In the genomic region with DNA sequence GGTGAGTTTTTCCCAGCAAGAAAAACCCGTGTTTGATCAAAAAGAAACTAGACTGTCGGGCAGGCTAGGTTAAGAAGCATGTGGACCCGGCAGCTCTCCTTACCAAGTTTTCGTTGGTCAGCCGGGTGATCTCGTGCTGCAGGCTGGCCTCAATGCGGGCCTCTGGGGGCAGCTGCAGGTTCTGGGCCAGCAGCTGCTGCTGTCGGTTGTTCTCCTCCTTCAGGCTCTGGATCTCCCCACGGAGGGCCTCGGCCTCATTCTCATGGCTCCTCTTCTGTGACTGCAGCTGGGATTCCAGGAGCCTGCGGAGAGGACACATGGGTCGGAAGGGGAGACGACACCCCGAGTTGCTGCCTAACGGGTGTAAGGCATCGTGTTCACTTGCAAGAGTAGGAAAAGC, we compare ENCODE assay signal across 28 cellular contexts. TPM values are rescaled to one million over a fixed set of nuclear protein-coding genes. Genes with fewer than 3 reads are reported as not detected.
A peak's percentile ranks its signal among the peaks of the same experiment; 100 is the strongest.
DNase-seq lines count a peak whose midpoint lies in the region; ATAC-seq and TF ChIP-seq lines count a peak whose summit lies in the region.
"Had no signal": no experiment of that assay in that cellular context is flagged by ENCODE, and none has a peak within 500 bp of the region (broad histone marks: within the 10 kb centered on the region; RNA-seq: fewer than 3 reads in every experiment).

No MANE protein-coding gene starts in this region.

- H3K27me3 ChIP-seq in CD8-positive, alpha-beta T cell (ENCODE audit: insufficient read depth, low read length): no peaks in the 10 kb centered on the region
- H3K27me3 ChIP-seq in SJCRH30 (no peaks in the 10 kb centered on the region), psoas muscle (ENCODE audit: insufficient read depth in 3 of 3, low read length in 2 of 3) (no peaks in the 10 kb centered on the region)
- no peaks in the 10 kb centered on the region for H3K27me3 ChIP-seq in CD8-positive, alpha-beta memory T cell (ENCODE audit: insufficient read depth, low read length, poor library complexity, severe bottlenecking)
- H3K27me3 ChIP-seq: colonic mucosa, upper lobe of left lung had no signal

- H3K4me1 Mint-ChIP-seq in CD8-positive, alpha-beta T cell (ENCODE audit: low read depth): no peaks in the 10 kb centered on the region
- no peaks in the 10 kb centered on the region for H3K4me1 Mint-ChIP-seq in effector memory CD8-positive, alpha-beta T cell (ENCODE audit: low read depth in 2 of 2)
- no peaks in the 10 kb centered on the region for H3K4me1 Mint-ChIP-seq in CD8-positive, alpha-beta memory T cell
- peaks cover 23% of the 10 kb centered on the region for H3K4me1 Mint-ChIP-seq in activated CD4-positive, alpha-beta memory T cell treated with anti-CD3 and anti-CD28 coated beads, Interleukin-2, amount 10 ng/mL, durations not matched to agents 7 days and 5 days
- H3K4me1 Mint-ChIP-seq: activated naive CD4-positive, alpha-beta T cell treated with anti-CD3 and anti-CD28 coated beads, Interleukin-2, amount 50 U/mL, for 24 hours had no signal

- peaks cover 32% of the 10 kb centered on the region for H3K36me3 Mint-ChIP-seq in CD8-positive, alpha-beta T cell
- peaks cover 33% of the 10 kb centered on the region for H3K36me3 Mint-ChIP-seq in effector memory CD8-positive, alpha-beta T cell (ENCODE audit: insufficient read depth)
- H3K36me3 Mint-ChIP-seq in CD8-positive, alpha-beta memory T cell: peaks cover 0 to 64% (median 10%) of the 10 kb centered on the region in 3 donors
- peaks cover 34% of the 10 kb centered on the region for H3K36me3 Mint-ChIP-seq in activated CD4-positive, alpha-beta memory T cell treated with anti-CD3 and anti-CD28 coated beads, Interleukin-2, amount 10 ng/mL, durations not matched to agents 7 days and 5 days (ENCODE audit: low read depth)
- H3K36me3 Mint-ChIP-seq: activated naive CD4-positive, alpha-beta T cell treated with anti-CD3 and anti-CD28 coated beads, Interleukin-2, amount 50 U/mL, for 24 hours had no signal

- POLR2A ChIA-PET in CD8-positive, alpha-beta T cell (lab: Charles Lee): interaction anchor here (1.1 kb wide), 1 partner anchor 13 kb away, joined by 5 read pairs; no protein-coding TSS in a partner anchor
- POLR2A ChIA-PET in CD8-positive, alpha-beta memory T cell (lab: Charles Lee): no interaction called here
- POLR2A ChIA-PET in activated CD4-positive, alpha-beta memory T cell treated with anti-CD3 and anti-CD28 coated beads, Interleukin-2, amount 10 ng/mL, durations not matched to agents 7 days and 5 days (lab: Charles Lee): no interaction called here

- H3K9me3 Mint-ChIP-seq in CD8-positive, alpha-beta T cell: no peaks in the 10 kb centered on the region
- H3K9me3 Mint-ChIP-seq in effector memory CD8-positive, alpha-beta T cell: no peaks in the 10 kb centered on the region
- no peaks in the 10 kb centered on the region for H3K9me3 Mint-ChIP-seq in CD8-positive, alpha-beta memory T cell
- H3K9me3 Mint-ChIP-seq in activated CD4-positive, alpha-beta memory T cell treated with anti-CD3 and anti-CD28 coated beads, Interleukin-2, amount 10 ng/mL, durations not matched to agents 7 days and 5 days: no peaks in the 10 kb centered on the region
- H3K9me3 Mint-ChIP-seq: activated CD4-positive, alpha-beta T cell treated with anti-CD3 and anti-CD28 coated beads, Interleukin-2, amount 10 ng/mL, durations not matched to agents 24 days and 14 days; activated naive CD4-positive, alpha-beta T cell treated with anti-CD3 and anti-CD28 coated beads, Interleukin-2, amount 50 U/mL, for 24 hours; endodermal cell had no signal

- no peak overlapping the region for H3K4me3 Mint-ChIP-seq in CD8-positive, alpha-beta T cell
- H3K4me3 Mint-ChIP-seq in effector memory CD8-positive, alpha-beta T cell: no peak overlapping the region
- no peak overlapping the region for H3K4me3 Mint-ChIP-seq in CD8-positive, alpha-beta memory T cell
- H3K4me3 Mint-ChIP-seq in activated CD4-positive, alpha-beta memory T cell treated with anti-CD3 and anti-CD28 coated beads, Interleukin-2, amount 10 ng/mL, durations not matched to agents 7 days and 5 days: no peak overlapping the region
- H3K4me3 Mint-ChIP-seq: activated CD4-positive, alpha-beta T cell treated with anti-CD3 and anti-CD28 coated beads, Interleukin-2, amount 10 ng/mL, durations not matched to agents 24 days and 14 days; activated CD8-positive, alpha-beta memory T cell treated with anti-CD3 and anti-CD28 coated beads, Interleukin-2, amount 10 ng/mL, durations not matched to agents 7 days and 5 days; activated naive CD4-positive, alpha-beta T cell treated with anti-CD3 and anti-CD28 coated beads, Interleukin-2, amount 50 U/mL, for 24 hours; endodermal cell had no signal

- DNase-seq in CD8-positive, alpha-beta T cell: no peak
- peak; percentile 94 to 97 for DNase-seq in SJCRH30
- no peak for DNase-seq in effector memory CD8-positive, alpha-beta T cell
- peak; percentile 17 to 64 for DNase-seq in psoas muscle
- no peak for DNase-seq in CD8-positive, alpha-beta memory T cell
- no peak for DNase-seq in activated CD4-positive, alpha-beta memory T cell treated with anti-CD3 and anti-CD28 coated beads, Interleukin-2, amount 10 ng/mL, durations not matched to agents 7 days and 5 days
- DNase-seq in HPDE6-E6E7 (ENCODE audit: extremely low spot score): no peak
- DNase-seq in activated CD4-positive, alpha-beta T cell treated with anti-CD3 and anti-CD28 coated beads for 4 hours: no peak
- DNase-seq: activated CD4-positive, alpha-beta T cell treated with anti-CD3 and anti-CD28 coated beads, Interleukin-2, amount 10 ng/mL, durations not matched to agents 24 days and 14 days; activated CD8-positive, alpha-beta memory T cell treated with anti-CD3 and anti-CD28 coated beads, Interleukin-2, amount 10 ng/mL, durations not matched to agents 7 days and 5 days; amygdala; colonic mucosa; COR-L47; DND-41; endodermal cell; foreskin fibroblast; NCI-H1092; NCI-H1694 treated with DMSO at 0.1 percent for 48 hours; NCI-H2171; NCI-H510A; NK-92 treated with Interleukin-12 subunit alpha and Interleukin-12 subunit beta, amount 100 ng/mL, for 24 hours; PC-3; stimulated activated CD4-positive, alpha-beta T cell treated with anti-CD3 and anti-CD28 coated beads, Interleukin-1b, Interleukin-23, amount 100 ng/mL, for 48 hours; stimulated activated CD8-positive, alpha-beta memory T cell treated with anti-CD3 and anti-CD28 coated beads, Interleukin-4, amount 100 ng/mL, for 48 hours had no signal

- no peaks in the 10 kb centered on the region for H3K27me3 Mint-ChIP-seq in CD8-positive, alpha-beta T cell (ENCODE audit: low read depth)
- H3K27me3 Mint-ChIP-seq in effector memory CD8-positive, alpha-beta T cell: no peaks in the 10 kb centered on the region
- no peaks in the 10 kb centered on the region for H3K27me3 Mint-ChIP-seq in CD8-positive, alpha-beta memory T cell
- H3K27me3 Mint-ChIP-seq in activated CD4-positive, alpha-beta memory T cell treated with anti-CD3 and anti-CD28 coated beads, Interleukin-2, amount 10 ng/mL, durations not matched to agents 7 days and 5 days: no peaks in the 10 kb centered on the region
- H3K27me3 Mint-ChIP-seq: activated CD4-positive, alpha-beta T cell treated with anti-CD3 and anti-CD28 coated beads, Interleukin-2, amount 10 ng/mL, durations not matched to agents 24 days and 14 days; activated CD8-positive, alpha-beta memory T cell treated with anti-CD3 and anti-CD28 coated beads, Interleukin-2, amount 10 ng/mL, durations not matched to agents 7 days and 5 days; activated naive CD4-positive, alpha-beta T cell treated with anti-CD3 and anti-CD28 coated beads, Interleukin-2, amount 50 U/mL, for 24 hours had no signal

- no peak overlapping the region for H3K27ac ChIP-seq in CD8-positive, alpha-beta T cell (ENCODE audit: low read depth, low read length)
- peak overlapping the region; percentile 75 for H3K27ac ChIP-seq in SJCRH30
- peak overlapping the region; percentile 56 for H3K27ac ChIP-seq in psoas muscle
- H3K27ac ChIP-seq in CD8-positive, alpha-beta memory T cell (ENCODE audit: low read depth, low read length): no peak overlapping the region
- H3K27ac ChIP-seq: colonic mucosa, upper lobe of left lung had no signal

- no peaks in the 10 kb centered on the region for H3K9me3 ChIP-seq in CD8-positive, alpha-beta T cell (ENCODE audit: low read length)
- H3K9me3 ChIP-seq in SJCRH30 (replicated peaks): no peaks in the 10 kb centered on the region
- H3K9me3 ChIP-seq in psoas muscle: no peaks in the 10 kb centered on the region
- H3K9me3 ChIP-seq in CD8-positive, alpha-beta memory T cell (ENCODE audit: low read length): no peaks in the 10 kb centered on the region
- H3K9me3 ChIP-seq: colonic mucosa, upper lobe of left lung had no signal

- H3K36me3 ChIP-seq in CD8-positive, alpha-beta T cell (ENCODE audit: insufficient read depth, low read length): peaks cover 7% of the 10 kb centered on the region
- H3K36me3 ChIP-seq in SJCRH30 (no peaks in the 10 kb centered on the region), psoas muscle (ENCODE audit: insufficient read depth in 1 of 2, low read depth in 1 of 2) (peaks cover 0 to 27% of the 10 kb centered on the region in 2 donors)
- peaks cover 5% of the 10 kb centered on the region for H3K36me3 ChIP-seq in CD8-positive, alpha-beta memory T cell (ENCODE audit: insufficient read depth, low read length)
- H3K36me3 ChIP-seq: colonic mucosa had no signal

- CTCF ChIA-PET in CD8-positive, alpha-beta T cell (lab: Charles Lee): no interaction called here
- CTCF ChIA-PET in CD8-positive, alpha-beta memory T cell (lab: Charles Lee): no interaction called here
- CTCF ChIA-PET in activated CD4-positive, alpha-beta memory T cell treated with anti-CD3 and anti-CD28 coated beads, Interleukin-2, amount 10 ng/mL, durations not matched to agents 7 days and 5 days (lab: Charles Lee): no interaction called here

- 40 to 60% (median 42%) methylated on average over 16 of the region's 16 CpGs for WGBS in psoas muscle, 3 donors

- intact Hi-C loops in CD8-positive, alpha-beta T cell (cut with DNase I, micrococcal nuclease): no loop called here
- intact Hi-C loops in psoas muscle (cut with DNase I): no loop called here

- ATAC-seq in CD8-positive, alpha-beta T cell: no peak
- no peak for ATAC-seq in effector memory CD8-positive, alpha-beta T cell (replicated peaks)
- ATAC-seq in psoas muscle: peak; percentile 65 to 79 (median 72)
- ATAC-seq: activated CD8-positive, alpha-beta memory T cell treated with anti-CD3 and anti-CD28 coated beads, Interleukin-2, amount 10 ng/mL, durations not matched to agents 7 days and 5 days; esophagus mucosa; PC-3 had no signal

- H3K4me1 ChIP-seq in CD8-positive, alpha-beta T cell (ENCODE audit: insufficient read depth, low read length): no peaks in the 10 kb centered on the region
- H3K4me1 ChIP-seq in SJCRH30: peaks cover 40% of the 10 kb centered on the region
- H3K4me1 ChIP-seq in psoas muscle: peaks cover 6% of the 10 kb centered on the region
- no peaks in the 10 kb centered on the region for H3K4me1 ChIP-seq in CD8-positive, alpha-beta memory T cell (ENCODE audit: insufficient read depth, low read length)
- H3K4me1 ChIP-seq: colonic mucosa, upper lobe of left lung had no signal

- no peak overlapping the region for H3K4me3 ChIP-seq in CD8-positive, alpha-beta T cell (ENCODE audit: low read depth, low read length)
- H3K4me3 ChIP-seq in SJCRH30 (peak overlapping the region; percentile 54), psoas muscle (no peak overlapping the region)
- no peak overlapping the region for H3K4me3 ChIP-seq in CD8-positive, alpha-beta memory T cell (ENCODE audit: low read length)
- H3K4me3 ChIP-seq: colonic mucosa, smooth muscle cell, upper lobe of left lung had no signal

- peak overlapping the region; percentile 33 for H3K27ac Mint-ChIP-seq in CD8-positive, alpha-beta T cell
- H3K27ac Mint-ChIP-seq in effector memory CD8-positive, alpha-beta T cell: peak overlapping the region; percentile 65 to 79
- peak overlapping the region in 3 of 8 donors; percentile 36 to 70 (median 43) for H3K27ac Mint-ChIP-seq in CD8-positive, alpha-beta memory T cell
- H3K27ac Mint-ChIP-seq in activated CD4-positive, alpha-beta memory T cell treated with anti-CD3 and anti-CD28 coated beads, Interleukin-2, amount 10 ng/mL, durations not matched to agents 7 days and 5 days: no peak overlapping the region
- H3K27ac Mint-ChIP-seq: activated CD4-positive, alpha-beta T cell treated with anti-CD3 and anti-CD28 coated beads, Interleukin-2, amount 10 ng/mL, durations not matched to agents 24 days and 14 days; activated CD8-positive, alpha-beta memory T cell treated with anti-CD3 and anti-CD28 coated beads, Interleukin-2, amount 10 ng/mL, durations not matched to agents 7 days and 5 days; activated naive CD4-positive, alpha-beta T cell treated with anti-CD3 and anti-CD28 coated beads, Interleukin-2, amount 50 U/mL, for 24 hours; endodermal cell had no signal

- TF ChIP-seq CTCF in CD8-positive, alpha-beta T cell (IDR thresholded peaks at IDR 0.05): no peak
- no peak for TF ChIP-seq CTCF in psoas muscle (IDR thresholded peaks at IDR 0.05)

RNA-seq across cellular contexts. Expression of gene MYO5C, which starts 44.5 kb away (rescaled TPM):
- under 1 TPM; 0.24 to 0.31 TPM for total RNA-seq in CD8-positive, alpha-beta T cell
- 2.9 and 3.5 TPM in 2 replicates for total RNA-seq in SJCRH30 (2014; rRNA removed; shearing (Covaris generic))
- 1 to 10 TPM; 1.2 to 3.0 (median 2.2) TPM for total RNA-seq in psoas muscle
- under 1 TPM; 0.53 to 0.77 (median 0.75) TPM for polyA plus RNA-seq in psoas muscle
- under 1 TPM; 0.18 to 0.33 TPM for total RNA-seq in CD8-positive, alpha-beta memory T cell
- polyA plus RNA-seq in CD8-positive, alpha-beta memory T cell: 0.48 TPM
- 1 to 10 TPM; 1.3 to 1.4 TPM for total RNA-seq in activated CD4-positive, alpha-beta memory T cell treated with anti-CD3 and anti-CD28 coated beads, Interleukin-2, amount 10 ng/mL, durations not matched to agents 7 days and 5 days

Comparison
In these comparisons a context has a peak if more than half of its experiments do, and no peak if none do; other contexts are left out.
1. ATAC-seq: peak in psoas muscle (4 of 4); none in CD8-positive, alpha-beta T cell (single experiment) and effector memory CD8-positive, alpha-beta T cell (single experiment).
2. DNase-seq: peak in SJCRH30 (2 of 2) and psoas muscle (2 of 2); none in CD8-positive, alpha-beta T cell (0 of 7), effector memory CD8-positive, alpha-beta T cell (0 of 3), CD8-positive, alpha-beta memory T cell (0 of 5), activated CD4-positive, alpha-beta memory T cell treated with anti-CD3 and anti-CD28 coated beads, Interleukin-2, amount 10 ng/mL, durations not matched to agents 7 days and 5 days (single experiment), HPDE6-E6E7 (single experiment) and activated CD4-positive, alpha-beta T cell treated with anti-CD3 and anti-CD28 coated beads for 4 hours (0 of 2).
3. H3K27ac ChIP-seq: peak in SJCRH30 (single experiment) and psoas muscle (single experiment); none in CD8-positive, alpha-beta T cell (single experiment) and CD8-positive, alpha-beta memory T cell (single experiment).